Comparison of ENCODE assay signal across 10 cellular contexts in the genomic region with DNA sequence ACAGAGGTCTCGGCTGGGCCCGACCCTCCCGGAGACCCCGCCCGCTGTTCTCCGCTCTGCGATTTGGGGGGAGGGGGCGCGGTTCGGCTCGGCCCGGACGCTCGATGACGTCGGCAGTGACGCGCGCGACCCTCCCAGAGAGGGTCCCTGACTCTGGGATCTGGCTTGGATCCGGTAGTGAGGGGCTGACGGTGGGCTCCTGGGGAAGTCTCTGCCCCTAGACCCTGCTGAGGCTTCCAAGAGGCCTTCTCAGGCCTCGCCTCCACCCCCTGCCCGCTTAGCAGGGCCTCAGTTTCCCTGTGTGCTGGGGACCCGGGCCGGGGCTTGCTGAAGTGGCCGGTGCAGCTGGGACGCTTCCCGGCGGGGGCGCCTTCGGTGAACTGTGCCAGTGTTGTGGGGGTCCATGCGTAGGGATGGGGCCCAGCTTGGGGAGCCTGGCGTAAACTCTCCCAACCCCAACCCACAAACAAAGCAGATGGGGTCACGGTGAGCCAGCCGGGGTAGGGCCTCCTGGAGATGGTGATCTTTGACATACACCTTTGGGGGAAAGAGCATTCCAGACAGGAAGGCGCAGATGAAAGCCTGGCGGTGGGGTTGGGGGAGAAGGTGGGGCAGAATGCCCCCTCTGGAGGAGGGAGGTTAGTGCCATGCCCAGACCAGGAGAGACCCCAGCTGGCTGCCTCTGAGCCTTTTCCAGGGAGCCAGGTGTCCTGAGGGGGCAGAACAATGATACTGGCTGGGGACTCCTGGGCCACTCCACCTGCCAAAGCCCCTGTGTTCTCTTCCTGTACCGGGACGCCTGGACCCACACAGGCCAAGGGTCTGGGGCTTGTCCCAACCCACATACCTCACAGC. TPM values are rescaled to one million over a fixed set of nuclear protein-coding genes. Genes with fewer than 3 reads are reported as not detected.
DNase-seq lines count a peak whose midpoint lies in the region; ATAC-seq and TF ChIP-seq lines count a peak whose summit lies in the region.
"Had no signal": no experiment of that assay in that cellular context is flagged by ENCODE, and none has a peak within 500 bp of the region (broad histone marks: within the 10 kb centered on the region; RNA-seq: fewer than 3 reads in every experiment).

No MANE protein-coding gene starts in this region.

- H3K27ac Mint-ChIP-seq in activated naive CD8-positive, alpha-beta T cell treated with anti-CD3 and anti-CD28 coated beads, Interleukin-2, amount 50 U/mL, for 24 hours: no peak overlapping the region
- no peak overlapping the region for H3K27ac Mint-ChIP-seq in immature natural killer cell

- intact Hi-C loops in left cardiac atrium (cut with DNase I): no loop called here
- intact Hi-C loops in cardiac septum (cut with DNase I): no loop called here
- intact Hi-C loops in aorta (cut with DNase I): no loop called here

- H3K4me3 Mint-ChIP-seq in activated naive CD8-positive, alpha-beta T cell treated with anti-CD3 and anti-CD28 coated beads, Interleukin-2, amount 50 U/mL, for 24 hours: peak overlapping the region; percentile 36
- peak overlapping the region; percentile 40 to 70 (median 60) for H3K4me3 Mint-ChIP-seq in immature natural killer cell

- H3K9me3 Mint-ChIP-seq in activated naive CD8-positive, alpha-beta T cell treated with anti-CD3 and anti-CD28 coated beads, Interleukin-2, amount 50 U/mL, for 24 hours: no peaks in the 10 kb centered on the region
- H3K9me3 Mint-ChIP-seq in immature natural killer cell: no peaks in the 10 kb centered on the region

- TF ChIP-seq POLR2A in erythroblast (IDR thresholded peaks at IDR 0.05; ENCODE audit: low read length): no peak

- no peak overlapping the region for H3K4me3 ChIP-seq in aorta (ENCODE audit: low read length in 2 of 2)

- no peaks in the 10 kb centered on the region for H3K27me3 ChIP-seq in aorta (ENCODE audit: control insufficient read depth in 1 of 2, insufficient read depth in 2 of 2, low read length in 1 of 2)

- no peak overlapping the region for H3K27ac ChIP-seq in aorta (ENCODE audit: low read depth in 1 of 2, low read length in 2 of 2)

- H3K9me3 ChIP-seq in aorta (ENCODE audit: control insufficient read depth, low read length): no peaks in the 10 kb centered on the region

- H3K4me1 Mint-ChIP-seq in activated naive CD8-positive, alpha-beta T cell treated with anti-CD3 and anti-CD28 coated beads, Interleukin-2, amount 50 U/mL, for 24 hours: peaks cover 5% of the 10 kb centered on the region
- peaks cover 6 to 16% of the 10 kb centered on the region in 2 donors for H3K4me1 Mint-ChIP-seq in immature natural killer cell

- peaks cover 35% of the 10 kb centered on the region for H3K27me3 Mint-ChIP-seq in activated naive CD8-positive, alpha-beta T cell treated with anti-CD3 and anti-CD28 coated beads, Interleukin-2, amount 50 U/mL, for 24 hours
- H3K27me3 Mint-ChIP-seq in immature natural killer cell (ENCODE audit: low read depth in 3 of 3): peaks cover 19 to 22% (median 20%) of the 10 kb centered on the region in 3 donors

- WGBS in aorta, 2 donors: 40 to 41% methylated on average over 37 to 40 of the region's 40 CpGs

- no peaks in the 10 kb centered on the region for H3K36me3 Mint-ChIP-seq in activated naive CD8-positive, alpha-beta T cell treated with anti-CD3 and anti-CD28 coated beads, Interleukin-2, amount 50 U/mL, for 24 hours (ENCODE audit: low read depth)
- H3K36me3 Mint-ChIP-seq in immature natural killer cell: peaks cover 0 to 4% (median 0%) of the 10 kb centered on the region in 3 donors

- no peaks in the 10 kb centered on the region for H3K4me1 ChIP-seq in aorta (ENCODE audit: control insufficient read depth in 1 of 2, insufficient read depth in 2 of 2, low read length in 2 of 2)

- ATAC-seq in left cardiac atrium (no peak), aorta (ENCODE audit: low FRiP score) (no peak), HG03108 (IDR thresholded peaks at IDR 0.05; ENCODE audit: unreplicated experiment) (no peak)
- ATAC-seq in activated naive CD8-positive, alpha-beta T cell treated with anti-CD3 and anti-CD28 coated beads, Interleukin-2, amount 50 U/mL, for 24 hours: no peak

- no peaks in the 10 kb centered on the region for H3K36me3 ChIP-seq in aorta (ENCODE audit: control insufficient read depth in 1 of 2, insufficient read depth in 2 of 2, low read length in 1 of 2)

- DNase-seq in left cardiac atrium (peak; percentile 10), cardiac septum (ENCODE audit: low spot score) (no peak), immature natural killer cell (no peak), aorta (no peak), SK-N-DZ (ENCODE audit: low spot score) (no peak), erythroblast (lab: John Stamatoyannopoulos, UW) (no peak)
- DNase-seq in activated naive CD8-positive, alpha-beta T cell treated with anti-CD3 and anti-CD28 coated beads, Interleukin-2, amount 50 U/mL, for 24 hours: no peak
- DNase-seq: effector CD4-positive, alpha-beta T cell; stimulated activated CD8-positive, alpha-beta memory T cell treated with anti-CD3 and anti-CD28 coated beads, Interleukin-4, amount 100 ng/mL, for 48 hours had no signal

RNA-seq across cellular contexts. Expression of gene B4GALNT4, which starts 1.0 kb away (rescaled TPM):
- total RNA-seq in left cardiac atrium: 1 to 10 TPM; 2.1 to 2.4 TPM
- total RNA-seq in cardiac septum: 0.24 TPM
- under 1 TPM in 1 of 3 donors, not detected in 2; 0.53 TPM for polyA plus RNA-seq in immature natural killer cell
- 1 to 10 TPM in 1 of 2 donors, under 1 TPM in 1; 0.58 to 3.2 TPM for total RNA-seq in aorta
- polyA plus RNA-seq in aorta: 1 to 10 TPM in 1 of 2 donors, under 1 TPM in 1; 0.38 to 4.6 TPM
- 98.6 and 101 TPM in 2 replicates for polyA plus RNA-seq in SK-N-DZ (2014; cell fraction: cytosol; rRNA removed)
- 768 and 918 TPM in 2 replicates for polyA plus RNA-seq in SK-N-DZ (2014; cell fraction: nucleus; rRNA removed)

RNA-seq across cellular contexts. Expression of gene PKP3, which starts 23.7 kb away (rescaled TPM):
- under 1 TPM; 0.52 to 0.68 TPM for total RNA-seq in left cardiac atrium
- total RNA-seq in cardiac septum: 0.83 TPM
- polyA plus RNA-seq in immature natural killer cell: under 1 TPM in 1 of 3 donors, not detected in 2; 0.36 TPM
- total RNA-seq in aorta: under 1 TPM in 1 of 2 donors, not detected in 1; 0.42 TPM
- 10 to 100 TPM in 1 of 2 donors, under 1 TPM in 1; 0.05 to 10.9 TPM for polyA plus RNA-seq in aorta
- 1.7 and 3.2 TPM in 2 replicates for polyA plus RNA-seq in SK-N-DZ (2014; cell fraction: cytosol; rRNA removed)
- 9.4 and 10.9 TPM in 2 replicates for polyA plus RNA-seq in SK-N-DZ (2014; cell fraction: nucleus; rRNA removed)

RNA-seq across cellular contexts. Expression of gene SIGIRR, which starts 44.5 kb away (rescaled TPM):
- 10 to 100 TPM; 35.4 to 36.7 TPM for total RNA-seq in left cardiac atrium
- total RNA-seq in cardiac septum: 33.3 TPM
- 100 to 1,000 TPM; 238 to 392 (median 259) TPM for polyA plus RNA-seq in immature natural killer cell
- total RNA-seq in aorta: 10 to 100 TPM; 19.8 to 47.8 TPM
- 10 to 100 TPM; 27.8 to 52.7 TPM for polyA plus RNA-seq in aorta
- 27.0 and 30.5 TPM in 2 replicates for polyA plus RNA-seq in SK-N-DZ (2014; cell fraction: cytosol; rRNA removed)
- polyA plus RNA-seq in SK-N-DZ (2014; cell fraction: nucleus; rRNA removed): 46.1 and 50.0 TPM in 2 replicates

RNA-seq across cellular contexts. Expression of gene IFITM3, which starts 49.7 kb away (rescaled TPM):
- total RNA-seq in left cardiac atrium (100 to 1,000 TPM; 669 to 779 TPM), cardiac septum (260 TPM), aorta (1,000 to 10,000 TPM; 1,112 to 1,381 TPM)
- polyA plus RNA-seq in immature natural killer cell (100 to 1,000 TPM; 138 to 675 (median 423) TPM), aorta (1,000 to 10,000 TPM in 1 of 2 donors, 100 to 1,000 TPM in 1; 856 to 2,374 TPM)
- polyA plus RNA-seq in SK-N-DZ (2014; cell fraction: cytosol; rRNA removed): not detected in 2 replicates
- polyA plus RNA-seq in SK-N-DZ (2014; cell fraction: nucleus; rRNA removed): not detected in 2 replicates

RNA-seq across cellular contexts. Expression of gene IFITM1, which starts 56.5 kb away (rescaled TPM):
- total RNA-seq in left cardiac atrium (100 to 1,000 TPM; 151 to 215 TPM), cardiac septum (123 TPM), aorta (100 to 1,000 TPM; 278 to 311 TPM)
- polyA plus RNA-seq in immature natural killer cell (1,000 to 10,000 TPM; 2,792 to 4,533 (median 3,562) TPM), aorta (10 to 100 TPM; 46.7 to 88.3 TPM)
- not detected in 2 replicates for polyA plus RNA-seq in SK-N-DZ (2014; cell fraction: cytosol; rRNA removed)
- polyA plus RNA-seq in SK-N-DZ (2014; cell fraction: nucleus; rRNA removed): not detected in 2 replicates
